ENCODE assay signal across 15 cellular contexts in the genomic region with DNA sequence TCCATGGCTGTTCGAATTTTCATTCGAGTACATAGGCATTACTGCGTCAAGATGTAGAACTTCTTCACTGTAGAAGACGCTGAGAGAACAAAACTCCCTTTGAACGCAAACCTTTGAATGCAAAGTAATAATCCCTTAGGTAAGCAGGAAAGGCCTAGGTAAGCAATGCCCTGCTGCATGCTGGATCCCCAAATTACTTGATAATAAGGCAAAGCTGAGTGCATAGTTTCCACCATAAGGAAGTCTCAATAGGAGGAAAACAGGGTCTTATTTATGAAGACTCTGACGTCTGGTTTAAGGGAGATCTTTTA. TPM values are rescaled to one million over a fixed set of nuclear protein-coding genes. Genes with fewer than 3 reads are reported as not detected.
DNase-seq lines count a peak whose midpoint lies in the region; TF ChIP-seq lines count a peak whose summit lies in the region.
"Had no signal": no experiment of that assay in that cellular context is flagged by ENCODE, and none has a peak within 500 bp of the region (broad histone marks: within the 10 kb centered on the region; RNA-seq: fewer than 3 reads in every experiment).

No MANE protein-coding gene starts in this region.

- CTCF ChIA-PET in OCI-LY7 (lab: Charles Lee; ENCODE audit: unreplicated experiment), result no interaction called here

- no peak overlapping the region for H3K4me3 Mint-ChIP-seq in endodermal cell
- H3K4me3 Mint-ChIP-seq: activated CD4-positive, alpha-beta T cell treated with anti-CD3 and anti-CD28 coated beads, Interleukin-2, amount 10 ng/mL, durations not matched to agents 24 days and 14 days; activated naive CD4-positive, alpha-beta T cell treated with anti-CD3 and anti-CD28 coated beads for 36 hours; dendritic cell treated with granulocyte-macrophage colony-stimulating factor and Interleukin-4, amounts not matched to agents 40 ng/mL and 50 ng/mL, for 4 days had no signal

- 28 to 32% methylated on average over 6 of the region's 6 CpGs for WGBS in endodermal cell (ENCODE audit: insufficient coverage in 1 of 2, insufficient read length in 1 of 2), 2 experiments

- no peaks in the 10 kb centered on the region for H3K9me3 ChIP-seq in left ventricle myocardium inferior (replicated peaks)
- H3K9me3 ChIP-seq in right atrium auricular region, result no peaks in the 10 kb centered on the region
- H3K9me3 ChIP-seq in OCI-LY7 (ENCODE audit: low read length), result no peaks in the 10 kb centered on the region
- no peaks in the 10 kb centered on the region for H3K9me3 ChIP-seq in endodermal cell (ENCODE audit: control insufficient read depth, low read length)
- H3K9me3 ChIP-seq: neutrophil, prostate gland, stomach, tibial artery had no signal

- no peak overlapping the region for H3K27ac Mint-ChIP-seq in endodermal cell
- H3K27ac Mint-ChIP-seq: activated CD4-positive, alpha-beta T cell treated with anti-CD3 and anti-CD28 coated beads, Interleukin-2, amount 10 ng/mL, durations not matched to agents 24 days and 14 days; activated naive CD4-positive, alpha-beta T cell treated with anti-CD3 and anti-CD28 coated beads for 36 hours; dendritic cell treated with granulocyte-macrophage colony-stimulating factor and Interleukin-4, amounts not matched to agents 40 ng/mL and 50 ng/mL, for 4 days had no signal

- H3K27me3 ChIP-seq in left ventricle myocardium inferior (ENCODE audit: low read depth), result no peaks in the 10 kb centered on the region
- no peaks in the 10 kb centered on the region for H3K27me3 ChIP-seq in right atrium auricular region
- H3K27me3 ChIP-seq in endodermal cell (ENCODE audit: control insufficient read depth, insufficient read depth, low read length, poor library complexity, severe bottlenecking), result no peaks in the 10 kb centered on the region
- H3K27me3 ChIP-seq: neutrophil, stomach, tibial artery had no signal

- H4K20me1 ChIP-seq in OCI-LY7 (ENCODE audit: insufficient read depth, low read length), result no peaks in the 10 kb centered on the region

- peaks cover 3% of the 10 kb centered on the region for H3K9me3 Mint-ChIP-seq in endodermal cell
- H3K9me3 Mint-ChIP-seq: activated CD4-positive, alpha-beta T cell treated with anti-CD3 and anti-CD28 coated beads, Interleukin-2, amount 10 ng/mL, durations not matched to agents 24 days and 14 days; activated naive CD4-positive, alpha-beta T cell treated with anti-CD3 and anti-CD28 coated beads for 36 hours had no signal

- POLR2A ChIA-PET in OCI-LY7 (lab: Charles Lee), result no interaction called here

- H3K4me3 ChIP-seq in left ventricle myocardium inferior (no peak overlapping the region), right atrium auricular region (no peak overlapping the region), OCI-LY7 (ENCODE audit: low read depth, low read length, poor library complexity, severe bottlenecking) (no peak overlapping the region), endodermal cell (ENCODE audit: low read length) (no peak overlapping the region)
- H3K4me3 ChIP-seq: prostate gland, stomach, tibial artery had no signal

- H3K36me3 ChIP-seq in left ventricle myocardium inferior (no peaks in the 10 kb centered on the region), right atrium auricular region (no peaks in the 10 kb centered on the region), OCI-LY7 (ENCODE audit: insufficient read depth, low read length) (no peaks in the 10 kb centered on the region), endodermal cell (ENCODE audit: control insufficient read depth, insufficient read depth, low read length) (no peaks in the 10 kb centered on the region)
- H3K36me3 ChIP-seq: neutrophil, prostate gland, stomach, tibial artery had no signal

- no peak for DNase-seq in left ventricle myocardium inferior
- DNase-seq in right atrium auricular region (ENCODE audit: low spot score), result no peak
- DNase-seq in OCI-LY7 (ENCODE audit: low spot score), result no peak
- no peak for DNase-seq in endodermal cell
- DNase-seq in LoVo (ENCODE audit: low spot score), result no peak
- DNase-seq in amygdala (lab: John Stamatoyannopoulos, UW), result no peak
- DNase-seq in NCI-H2081 treated with DMSO at 0.1 percent for 48 hours (lab: John Stamatoyannopoulos, UW), result no peak
- no peak for DNase-seq in activated naive CD4-positive, alpha-beta T cell treated with anti-CD3 and anti-CD28 coated beads, Interleukin-2, amount 50 U/mL, for 16 hours

- no peaks in the 10 kb centered on the region for H3K36me3 Mint-ChIP-seq in endodermal cell (ENCODE audit: low read depth)

- no peak overlapping the region for H3K9ac ChIP-seq in endodermal cell (ENCODE audit: extremely low read depth, low read length, poor library complexity, severe bottlenecking)

- H3K27ac ChIP-seq in left ventricle myocardium inferior (replicated peaks) (peak overlapping the region; percentile 66), right atrium auricular region (no peak overlapping the region), OCI-LY7 (ENCODE audit: low read depth, low read length, poor library complexity, severe bottlenecking) (no peak overlapping the region), endodermal cell (ENCODE audit: low read depth, low read length) (no peak overlapping the region)
- H3K27ac ChIP-seq: neutrophil, prostate gland, stomach, tibial artery had no signal

- TF ChIP-seq CTCF in left ventricle myocardium inferior (IDR thresholded peaks at IDR 0.05; ENCODE audit: borderline replicate concordance) (peak; percentile 41), right atrium auricular region (IDR thresholded peaks at IDR 0.05) (no peak), OCI-LY7 (conservative IDR thresholded peaks at IDR 0.05; ENCODE audit: low read length) (peak; percentile 55; the same call in 1 of the 2 replicates), endodermal cell (conservative IDR thresholded peaks at IDR 0.05) (peak; percentile 39)

- no peaks in the 10 kb centered on the region for H3K9me2 ChIP-seq in OCI-LY7 (ENCODE audit: insufficient read depth, low read length)

- H3K4me1 ChIP-seq in left ventricle myocardium inferior (peaks cover 7% of the 10 kb centered on the region), right atrium auricular region (peaks cover 0 to 10% of the 10 kb centered on the region in 2 donors), OCI-LY7 (ENCODE audit: insufficient read depth, low read length, poor library complexity, severe bottlenecking) (no peaks in the 10 kb centered on the region), endodermal cell (ENCODE audit: control insufficient read depth, insufficient read depth, low read length) (peaks cover 3% of the 10 kb centered on the region)
- H3K4me1 ChIP-seq: prostate gland had no signal

- no peaks in the 10 kb centered on the region for H3K79me2 ChIP-seq in OCI-LY7 (ENCODE audit: insufficient read depth, low read depth, low read length)

- BruUV-seq in OCI-LY7 (replicated peaks; lab: Mats Ljungman, UMichigan), result no TSS peak

- peaks cover 28% of the 10 kb centered on the region for H3K4me1 Mint-ChIP-seq in endodermal cell

- intact Hi-C loops in left ventricle myocardium inferior (cut with micrococcal nuclease), result loop anchor here (10.0 kb wide), 1 partner anchor 195 kb away; no protein-coding TSS in a partner anchor
- intact Hi-C loops in OCI-LY7 (cut with micrococcal nuclease; ENCODE audit: unreplicated experiment), result loop anchor here (1.0 to 5.0 kb wide), 3 partner anchors 135 to 199 kb away; no protein-coding TSS in a partner anchor

- H3K4me2 ChIP-seq in OCI-LY7 (ENCODE audit: low read length), result no peak overlapping the region

- peaks cover 5% of the 10 kb centered on the region for H3K27me3 Mint-ChIP-seq in endodermal cell (ENCODE audit: insufficient read depth)
- H3K27me3 Mint-ChIP-seq: activated CD4-positive, alpha-beta T cell treated with anti-CD3 and anti-CD28 coated beads, Interleukin-2, amount 10 ng/mL, durations not matched to agents 24 days and 14 days had no signal

- H2AFZ ChIP-seq in OCI-LY7 (ENCODE audit: low read length), result no peak overlapping the region

RNA-seq across cellular contexts. Expression of a gene that starts 10.0 kb away (rescaled TPM):
- total RNA-seq in left ventricle myocardium inferior (237 TPM), right atrium auricular region (10 to 100 TPM; 75.4 to 80.7 TPM), OCI-LY7 (2022) (213 and 233 TPM in 2 replicates), endodermal cell (100 to 1,000 TPM; 284 to 307 TPM)
- total RNA-seq in OCI-LY7 (2014; rRNA removed; shearing (Covaris generic)), result 194 and 244 TPM in 2 replicates
- polyA plus RNA-seq in endodermal cell (2013, experiment 1 of 2), result 355 TPM
- polyA plus RNA-seq in endodermal cell (2013, experiment 2 of 2), result 325 TPM

Comparison
In these comparisons a context has a peak if more than half of its experiments do, and no peak if none do; other contexts are left out.
1. CTCF ChIP-seq: peak in left ventricle myocardium inferior (single experiment), OCI-LY7 (single experiment) and endodermal cell (single experiment); none in right atrium auricular region (0 of 2).